ENCODE assay signal across 7 cellular contexts in the genomic region with DNA sequence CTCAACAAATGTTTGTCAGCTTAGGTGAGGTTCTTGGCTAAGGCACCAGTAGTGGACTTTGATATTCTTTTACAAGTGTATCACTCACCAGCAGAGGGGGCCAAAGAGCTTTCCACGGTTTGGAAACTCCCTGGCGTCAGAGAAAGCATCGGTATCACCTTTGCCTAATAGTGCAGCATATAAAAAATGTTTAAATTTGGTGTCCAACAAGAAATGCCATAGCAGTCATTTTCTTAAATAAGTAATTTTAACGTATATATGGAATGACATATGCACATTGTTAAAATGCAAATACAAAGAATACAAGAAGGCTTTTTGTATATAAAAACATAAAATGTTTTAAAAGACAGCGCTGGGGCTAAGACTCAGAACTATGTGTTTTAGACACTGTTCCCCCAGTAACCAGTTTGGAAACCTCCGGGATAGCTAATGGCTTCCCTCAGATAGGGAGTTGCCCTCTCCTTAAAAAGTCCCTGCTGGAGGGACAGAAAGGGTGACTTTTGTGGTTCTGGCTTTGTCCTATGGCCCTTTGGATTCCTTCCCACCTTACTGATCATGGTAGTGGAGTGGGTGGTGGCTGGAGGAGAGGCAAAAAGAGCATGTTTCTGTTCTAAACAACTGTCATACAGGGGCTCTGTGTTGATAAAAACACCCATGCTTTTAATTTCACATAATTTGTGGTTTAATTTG.
DNase-seq lines count a peak whose midpoint lies in the region; ATAC-seq, FAIRE-seq and TF ChIP-seq lines count a peak whose summit lies in the region.

No MANE protein-coding gene starts in this region.

- H3K4me3 ChIP-seq in WI38 (ENCODE audit: low read depth, low read length) (peak overlapping the region; percentile 20; the same call in 1 of the 2 replicates), bronchial epithelial cell (ENCODE audit: low read depth, low read length) (no peak overlapping the region), kidney (ENCODE audit: low read length in 2 of 2) (peak overlapping the region in 1 of 2 donors; percentile 36)

- H3K27me3 ChIP-seq in bronchial epithelial cell (ENCODE audit: control insufficient read depth, insufficient read depth, low read length) = peaks cover 4% of the 10 kb centered on the region

- peak; percentile 50 for DNase-seq in GM13976 (ENCODE audit: low spot score)
- DNase-seq in NCI-H2196 (lab: John Stamatoyannopoulos, UW; ENCODE audit: unreplicated experiment) = peak; percentile 69
- DNase-seq in bronchial epithelial cell (ENCODE audit: low read depth) = peak; percentile 77
- no peak for DNase-seq in kidney
- DNase-seq in stimulated activated CD4-positive, alpha-beta T cell treated with anti-CD3 and anti-CD28 coated beads, Interleukin-1b, Interleukin-23, amount 100 ng/mL, for 1 hour (ENCODE audit: low read depth in 2 of 2) = peak; percentile 58 to 73

- H3K27ac ChIP-seq in kidney (ENCODE audit: low read depth in 2 of 2, low read length in 2 of 2) = no peak overlapping the region

- TF ChIP-seq CTCF in GM13976 (IDR thresholded peaks at IDR 0.05; ENCODE audit: borderline replicate concordance, control extremely low read depth, extremely low read depth, insufficient read depth, missing control alignments) (peak; percentile 49), WI38 (IDR thresholded peaks at IDR 0.05; ENCODE audit: low read depth, low read length) (peak; percentile 63), bronchial epithelial cell (IDR thresholded peaks at IDR 0.05; ENCODE audit: insufficient read depth, low read length, severe bottlenecking) (peak; percentile 68), kidney (IDR thresholded peaks at IDR 0.05; ENCODE audit: borderline replicate concordance, extremely low read depth, insufficient read depth) (peak; percentile 83)

- H3K4me1 ChIP-seq in kidney (ENCODE audit: control insufficient read depth in 1 of 2, insufficient read depth in 1 of 2, low read depth in 1 of 2, low read length in 2 of 2) = peaks cover 4% of the 10 kb centered on the region in 2 donors

- H3K9me3 ChIP-seq in kidney (ENCODE audit: control insufficient read depth in 1 of 2, low read length in 2 of 2) = no peaks in the 10 kb centered on the region

- intact Hi-C loops in kidney (cut with DNase I) = loop anchor here (5.0 kb wide), 1 partner anchor 1164 kb away; a partner anchor contains a TSS

- no peaks in the 10 kb centered on the region for H3K36me3 ChIP-seq in bronchial epithelial cell (ENCODE audit: control insufficient read depth, insufficient read depth, low read length)
- H3K36me3 ChIP-seq in kidney (ENCODE audit: control insufficient read depth in 1 of 2, insufficient read depth in 2 of 2, low read length in 2 of 2) = no peaks in the 10 kb centered on the region

- ATAC-seq in HG02943 (IDR thresholded peaks at IDR 0.05; ENCODE audit: low read depth, unreplicated experiment) = peak; percentile 60

- FAIRE-seq in bronchial epithelial cell (lab: Jason Lieb, UNC) (no peak), kidney (lab: Jason Lieb, UNC) (peak; percentile 33)

- H3K9ac ChIP-seq in kidney (ENCODE audit: low read length in 2 of 2) = no peak overlapping the region

- in situ Hi-C loops in GM13976 (cut with MboI; ENCODE audit: low sequenced_read_pairs, unreplicated experiment) = loop anchor here (10.0 kb wide), 1 partner anchor 1166 kb away; a partner anchor contains a TSS
